9 cellular contexts compared by ENCODE assay signal in the genomic region with DNA sequence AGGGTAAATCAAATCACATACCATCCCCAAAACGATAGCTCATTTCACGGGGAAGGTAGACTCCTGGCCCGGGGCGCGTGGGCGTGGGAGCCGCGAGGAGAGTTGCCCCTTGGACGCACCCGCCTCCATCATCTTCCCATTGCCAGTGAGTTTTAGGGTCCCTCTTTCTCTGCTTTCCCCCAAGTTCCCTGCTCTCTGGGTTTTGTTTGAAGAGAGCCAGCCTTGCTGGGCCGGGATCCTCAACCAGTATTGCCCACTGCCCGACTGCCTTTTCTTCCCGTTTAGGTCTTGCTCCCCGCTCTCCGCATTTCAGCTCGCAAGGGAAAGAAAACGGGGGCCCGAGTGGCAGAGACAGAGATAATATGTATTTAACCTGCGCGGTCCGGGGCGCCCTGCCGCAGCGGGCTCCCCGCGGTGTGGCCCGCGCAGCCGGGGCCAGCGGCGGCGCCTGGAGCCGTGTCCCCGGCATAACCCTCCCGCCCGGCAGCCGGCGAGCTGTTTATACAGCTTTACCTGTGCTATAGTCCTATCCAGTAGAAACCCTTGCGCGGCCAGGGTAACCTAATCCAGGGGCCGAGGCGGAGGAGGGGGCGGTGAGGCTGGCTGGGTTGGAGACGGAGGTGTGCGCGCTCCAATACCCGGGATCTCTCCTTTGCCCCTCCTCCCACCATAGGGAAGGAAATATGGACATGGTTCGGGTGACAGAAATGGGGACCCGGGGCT. TPM values are rescaled to one million over a fixed set of nuclear protein-coding genes. Genes with fewer than 3 reads are reported as not detected.
DNase-seq lines count a peak whose midpoint lies in the region; ATAC-seq and TF ChIP-seq lines count a peak whose summit lies in the region.
"Had no signal": no experiment of that assay in that cellular context is flagged by ENCODE, and none has a peak within 500 bp of the region (broad histone marks: within the 10 kb centered on the region; RNA-seq: fewer than 3 reads in every experiment).

No MANE protein-coding gene starts in this region.

- peak in 1 of 5 donors; percentile 28 for DNase-seq in heart left ventricle
- DNase-seq in Right ventricle myocardium superior = no peak
- peak; percentile 56 to 63 for DNase-seq in activated T-cell treated with anti-CD3 and anti-CD28 coated beads, Interleukin-2, amount 50 U/mL, for 48 hours
- no peak for DNase-seq in right lobe of liver
- no peak for DNase-seq in upper lobe of right lung
- DNase-seq in activated gamma-delta T cell (lab: John Stamatoyannopoulos, UW) = no peak
- no peak for DNase-seq in NCI-H510A treated with DMSO at 0.1 percent for 48 hours (lab: John Stamatoyannopoulos, UW)
- DNase-seq: EL had no signal

- no peaks in the 10 kb centered on the region for H3K9me3 ChIP-seq in heart left ventricle
- H3K9me3 ChIP-seq in right lobe of liver = no peaks in the 10 kb centered on the region
- H3K9me3 ChIP-seq in upper lobe of right lung = no peaks in the 10 kb centered on the region

- no peak for TF ChIP-seq POLR2A in heart left ventricle (IDR thresholded peaks at IDR 0.05)
- TF ChIP-seq POLR2A in right lobe of liver (IDR thresholded peaks at IDR 0.05) = no peak
- no peak for TF ChIP-seq POLR2A in GM18505 (IDR thresholded peaks at IDR 0.05; ENCODE audit: borderline replicate concordance, extremely low read depth, insufficient read depth, insufficient read length)

- H3K27ac ChIP-seq in heart left ventricle (no peak overlapping the region), right lobe of liver (no peak overlapping the region), upper lobe of right lung (no peak overlapping the region)

- ATAC-seq in heart left ventricle (no peak), Right ventricle myocardium superior (ENCODE audit: poor library complexity) (no peak), right lobe of liver (no peak), upper lobe of right lung (no peak), GM18505 (IDR thresholded peaks at IDR 0.05; ENCODE audit: unreplicated experiment) (no peak)

- H3K4me1 ChIP-seq in heart left ventricle (peaks cover 4 to 74% (median 52%) of the 10 kb centered on the region in 12 donors), right lobe of liver (peaks cover 0 to 48% (median 19%) of the 10 kb centered on the region in 4 donors), upper lobe of right lung (peaks cover 46% of the 10 kb centered on the region)

- intact Hi-C loops in heart left ventricle (cut with DNase I) = no loop called here
- intact Hi-C loops in Right ventricle myocardium superior (cut with DNase I) = no loop called here
- intact Hi-C loops in right lobe of liver (cut with DNase I) = no loop called here
- intact Hi-C loops in upper lobe of right lung (cut with DNase I) = no loop called here

- H3K4me3 ChIP-seq in heart left ventricle (peak overlapping the region; percentile 19 to 59 (median 46)), right lobe of liver (peak overlapping the region; percentile 43 to 53 (median 52)), upper lobe of right lung (peak overlapping the region; percentile 45)

- WGBS in heart left ventricle, 4 donors = 3 to 5% (median 4%) methylated on average over 39 to 49 of the region's 49 CpGs
- WGBS in right lobe of liver (ENCODE audit: insufficient coverage, low coverage, low lambda C conversion rate, missing lambda C conversion rate) = 4% methylated on average over 16 of the region's 49 CpGs

- H3K36me3 ChIP-seq in heart left ventricle (no peaks in the 10 kb centered on the region), right lobe of liver (no peaks in the 10 kb centered on the region), upper lobe of right lung (no peaks in the 10 kb centered on the region)

- no peak for TF ChIP-seq CTCF in heart left ventricle (IDR thresholded peaks at IDR 0.05)
- no peak for TF ChIP-seq CTCF in right lobe of liver (IDR thresholded peaks at IDR 0.05)
- TF ChIP-seq CTCF in upper lobe of right lung (IDR thresholded peaks at IDR 0.05) = no peak

- H3K27me3 ChIP-seq in heart left ventricle = peaks cover 74 to 100% (median 98%) of the 10 kb centered on the region in 9 donors
- H3K27me3 ChIP-seq in right lobe of liver = peaks cover 7 to 60% of the 10 kb centered on the region in 2 donors
- peaks cover 100% of the 10 kb centered on the region for H3K27me3 ChIP-seq in upper lobe of right lung

RNA-seq across cellular contexts. Expression of gene GATA3, which starts 5.2 kb away (rescaled TPM):
- total RNA-seq in heart left ventricle = 1 to 10 TPM in 7 of 9 donors, under 1 TPM in 2; 0.71 to 3.4 (median 1.4) TPM
- polyA plus RNA-seq in heart left ventricle = 1 to 10 TPM; 1.0 to 1.1 TPM
- 0.83 TPM for total RNA-seq in Right ventricle myocardium superior
- total RNA-seq in right lobe of liver = 1 to 10 TPM in 1 of 6 experiments, under 1 TPM in 4, not detected in 1; 0.26 to 1.0 (median 0.53) TPM
- 3.2 TPM for total RNA-seq in upper lobe of right lung

Comparison
In these comparisons a context has a peak if more than half of its experiments do, and no peak if none do; other contexts are left out.
1. DNase-seq: peak in activated T-cell treated with anti-CD3 and anti-CD28 coated beads, Interleukin-2, amount 50 U/mL, for 48 hours (2 of 2); none in Right ventricle myocardium superior (single experiment), right lobe of liver (0 of 3), upper lobe of right lung (single experiment), activated gamma-delta T cell (single experiment) and NCI-H510A treated with DMSO at 0.1 percent for 48 hours (single experiment).
2. Peak in every context shown above with its lines, with median percentiles within 50 percentile points of each other: H3K4me3 ChIP-seq.